In genomic region chr12:59927041-59927440, GRCh38 we compare ENCODE assay signal across 20 cellular contexts.
A peak's percentile ranks its signal among the peaks of the same experiment; 100 is the strongest.
DNase-seq lines count a peak whose midpoint lies in the region; ATAC-seq, FAIRE-seq and TF ChIP-seq lines count a peak whose summit lies in the region.
"Had no signal": no experiment of that assay in that cellular context is flagged by ENCODE, and none has a peak within 500 bp of the region (broad histone marks: within the 10 kb centered on the region; RNA-seq: fewer than 3 reads in every experiment).

No MANE protein-coding gene starts in this region.

- H3K4me1 ChIP-seq in foreskin keratinocyte, result peaks cover 17% of the 10 kb centered on the region

- no peak for TF ChIP-seq CTCF in bronchial epithelial cell (IDR thresholded peaks at IDR 0.05; ENCODE audit: insufficient read depth, low read length, severe bottlenecking)
- no peak for TF ChIP-seq CTCF in foreskin keratinocyte (conservative IDR thresholded peaks at IDR 0.05)

- ATAC-seq in foreskin keratinocyte (peak; percentile 10), GM18861 (IDR thresholded peaks at IDR 0.05; ENCODE audit: unreplicated experiment) (no peak)
- ATAC-seq: A549, SK-N-SH treated with all-trans-retinoic acid at 6 μM for 48 hours had no signal

- H3K36me3 ChIP-seq in bronchial epithelial cell (ENCODE audit: control insufficient read depth, insufficient read depth, low read length), result no peaks in the 10 kb centered on the region

- no peak overlapping the region for H3K27ac ChIP-seq in foreskin keratinocyte
- H3K27ac ChIP-seq: A549, HL-60 had no signal

- DNase-seq in EL (peak; percentile 15), LHCN-M2 (ENCODE audit: low read depth) (peak; percentile 57), bronchial epithelial cell (ENCODE audit: low read depth) (peak; percentile 91), foreskin keratinocyte (peak; percentile 36 to 59), OCI-M1 (lab: John Stamatoyannopoulos, UW) (no peak), GDM1 (lab: John Stamatoyannopoulos, UW) (no peak), DMS53 treated with DMSO at 0.1 percent for 48 hours (lab: John Stamatoyannopoulos, UW; ENCODE audit: unreplicated experiment) (no peak)
- DNase-seq: C1 segment of cervical spinal cord; CD8-positive, alpha-beta memory T cell; DMS53; Kasumi-1; NCI-H1105 treated with DMSO at 0.1 percent for 48 hours; NCI-H1694; NK-92 treated with Interleukin-12 subunit alpha and Interleukin-12 subunit beta, amount 100 ng/mL, for 24 hours; SHP77 treated with DMSO at 0.1 percent for 48 hours had no signal

- no peak overlapping the region for H3K4me3 ChIP-seq in bronchial epithelial cell (ENCODE audit: low read depth, low read length)
- H3K4me3 ChIP-seq: A549 had no signal

- H3K27me3 ChIP-seq in bronchial epithelial cell (ENCODE audit: control insufficient read depth, insufficient read depth, low read length) (no peaks in the 10 kb centered on the region), foreskin keratinocyte (no peaks in the 10 kb centered on the region)

- no peak for FAIRE-seq in bronchial epithelial cell (lab: Jason Lieb, UNC)
- FAIRE-seq: A549, HTR-8/SVneo had no signal

Comparison
In these comparisons a context has a peak if more than half of its experiments do, and no peak if none do; other contexts are left out.
1. DNase-seq: peak in EL (single experiment), LHCN-M2 (single experiment), bronchial epithelial cell (single experiment) and foreskin keratinocyte (2 of 2); none in OCI-M1 (single experiment), GDM1 (single experiment) and DMS53 treated with DMSO at 0.1 percent for 48 hours (single experiment).